Comparison of ENCODE assay signal across 8 cellular contexts in genomic region chr2:101758001-101758400, GRCh38.
A peak's percentile ranks its signal among the peaks of the same experiment; 100 is the strongest.
DNase-seq lines count a peak whose midpoint lies in the region; ATAC-seq, FAIRE-seq and TF ChIP-seq lines count a peak whose summit lies in the region.

No MANE protein-coding gene starts in this region.

- no peak for TF ChIP-seq CTCF in brain (conservative IDR thresholded peaks at IDR 0.05)

- no peaks in the 10 kb centered on the region for H3K27me3 Mint-ChIP-seq in activated naive CD4-positive, alpha-beta T cell treated with anti-CD3 and anti-CD28 coated beads for 36 hours (ENCODE audit: low read depth)
- H3K27me3 Mint-ChIP-seq in brain: peaks cover 2% of the 10 kb centered on the region

- FAIRE-seq in HTR-8/SVneo (lab: Jason Lieb, UNC): no peak

- H3K27ac ChIP-seq in temporal lobe (ENCODE audit: low read depth, low read length): peak overlapping the region; percentile 30

- peak overlapping the region; percentile 81 for H3K27ac Mint-ChIP-seq in activated naive CD4-positive, alpha-beta T cell treated with anti-CD3 and anti-CD28 coated beads for 36 hours
- H3K27ac Mint-ChIP-seq in brain: peak overlapping the region in 3 of 5 experiments; percentile 40 to 73 (median 59)

- ATAC-seq in HG03442 (IDR thresholded peaks at IDR 0.05; ENCODE audit: unreplicated experiment) (peak; percentile 60), left lobe of liver (no peak)

- peak; percentile 60 for DNase-seq in activated naive CD4-positive, alpha-beta T cell treated with anti-CD3 and anti-CD28 coated beads for 36 hours
- no peak for DNase-seq in activated naive CD4-positive, alpha-beta T cell (lab: John Stamatoyannopoulos, UW)
- no peak for DNase-seq in left lobe of liver (ENCODE audit: low spot score)
- no peak for DNase-seq in HTR-8/SVneo (ENCODE audit: insufficient read length, low spot score)
- DNase-seq in AG20443 (ENCODE audit: low spot score): no peak

- CTCF ChIA-PET in activated naive CD4-positive, alpha-beta T cell treated with anti-CD3 and anti-CD28 coated beads for 36 hours (lab: Charles Lee): interaction anchor here (0.9 to 1.8 kb wide), 5 partner anchors 9 to 70 kb away, joined by 3 to 5 read pairs (median 3); no protein-coding TSS in a partner anchor

- no peaks in the 10 kb centered on the region for H3K9me3 Mint-ChIP-seq in activated naive CD4-positive, alpha-beta T cell treated with anti-CD3 and anti-CD28 coated beads for 36 hours
- peaks cover 0 to 12% (median 5%) of the 10 kb centered on the region in 5 experiments for H3K9me3 Mint-ChIP-seq in brain

- H3K4me3 Mint-ChIP-seq in activated naive CD4-positive, alpha-beta T cell treated with anti-CD3 and anti-CD28 coated beads for 36 hours: peak overlapping the region; percentile 48
- no peak overlapping the region for H3K4me3 Mint-ChIP-seq in brain

- peaks cover 77% of the 10 kb centered on the region for H3K4me1 Mint-ChIP-seq in activated naive CD4-positive, alpha-beta T cell treated with anti-CD3 and anti-CD28 coated beads for 36 hours (ENCODE audit: low read depth)
- H3K4me1 Mint-ChIP-seq in brain: peaks cover 75% of the 10 kb centered on the region

- intact Hi-C loops in activated naive CD4-positive, alpha-beta T cell treated with anti-CD3 and anti-CD28 coated beads for 36 hours (cut with micrococcal nuclease): loop anchor here (1.0 kb wide), 4 partner anchors 13 to 72 kb away; no protein-coding TSS in a partner anchor

- peaks cover 9% of the 10 kb centered on the region for H3K36me3 Mint-ChIP-seq in activated naive CD4-positive, alpha-beta T cell treated with anti-CD3 and anti-CD28 coated beads for 36 hours (ENCODE audit: low read depth)
- peaks cover 40% of the 10 kb centered on the region for H3K36me3 Mint-ChIP-seq in brain
